12 cellular contexts compared by ENCODE assay signal in the genomic region with DNA sequence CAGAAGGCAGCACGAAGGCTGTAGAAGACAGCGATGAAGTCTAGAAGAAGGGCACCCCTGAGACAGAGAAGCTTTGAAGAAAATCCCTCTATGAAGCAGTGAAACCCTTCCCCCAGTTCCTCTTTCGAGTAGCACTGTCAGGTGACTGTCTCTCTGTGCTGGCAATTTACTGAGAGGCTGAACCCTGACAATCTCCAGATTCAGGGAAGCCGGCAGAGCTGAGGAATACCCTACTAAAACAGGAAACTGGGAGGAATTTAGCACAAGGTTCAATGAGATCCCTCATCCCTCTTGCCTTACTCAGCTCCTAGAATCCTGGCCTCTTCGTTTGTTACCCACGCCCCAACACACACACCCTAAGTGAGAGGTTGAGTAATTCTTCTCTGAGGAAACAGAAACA.
A peak's percentile ranks its signal among the peaks of the same experiment; 100 is the strongest.
DNase-seq lines count a peak whose midpoint lies in the region; ATAC-seq and TF ChIP-seq lines count a peak whose summit lies in the region.
"Had no signal": no experiment of that assay in that cellular context is flagged by ENCODE, and none has a peak within 500 bp of the region (broad histone marks: within the 10 kb centered on the region; RNA-seq: fewer than 3 reads in every experiment).

No MANE protein-coding gene starts in this region.

- TF ChIP-seq CTCF in left lung (IDR thresholded peaks at IDR 0.05) = no peak

- H3K9me3 ChIP-seq in left lung = peaks cover 0 to 4% of the 10 kb centered on the region in 2 donors
- H3K9me3 ChIP-seq: neutrophil had no signal

- no peak overlapping the region for H3K4me3 ChIP-seq in left lung

- no peaks in the 10 kb centered on the region for H3K36me3 ChIP-seq in left lung
- H3K36me3 ChIP-seq: neutrophil had no signal

- H3K27me3 ChIP-seq in left lung = no peaks in the 10 kb centered on the region

- H3K4me1 ChIP-seq in left lung = no peaks in the 10 kb centered on the region

- ATAC-seq in GM18505 (IDR thresholded peaks at IDR 0.05; ENCODE audit: unreplicated experiment) = peak; percentile 97
- peak; percentile 80 for ATAC-seq in HG02610 (IDR thresholded peaks at IDR 0.05; ENCODE audit: unreplicated experiment)
- ATAC-seq in left lung = peak; percentile 25

- intact Hi-C loops in left lung (cut with DNase I) = no loop called here

- TF ChIP-seq POLR2A in GM18505 (IDR thresholded peaks at IDR 0.05; ENCODE audit: borderline replicate concordance, extremely low read depth, insufficient read depth, insufficient read length) = no peak

- DNase-seq in NAMALWA (ENCODE audit: low spot score) = peak; percentile 15
- DNase-seq in left lung = no peak
- DNase-seq in DMS114 treated with DMSO at 0.1 percent for 48 hours (lab: John Stamatoyannopoulos, UW; ENCODE audit: unreplicated experiment) = no peak
- DNase-seq in NCI-H2081 (lab: John Stamatoyannopoulos, UW) = no peak
- DNase-seq in RPMI8226 = no peak
- DNase-seq in activated CD4-positive, alpha-beta T cell treated with anti-CD3 and anti-CD28 coated beads, Interleukin-2, amount 50 U/mL, for 48 hours = no peak
- DNase-seq: CD8-positive, alpha-beta memory T cell; HFFc6; stimulated activated CD8-positive, alpha-beta memory T cell treated with anti-CD3 and anti-CD28 coated beads, Interleukin-4, amount 100 ng/mL, for 48 hours had no signal

- H3K27ac ChIP-seq in left lung = no peak overlapping the region
- H3K27ac ChIP-seq: neutrophil had no signal

Comparison
In these comparisons a context has a peak if more than half of its experiments do, and no peak if none do; other contexts are left out.
1. ATAC-seq: peak in every context shown above with its lines; median percentile 97 in GM18505; 80 in HG02610; 25 in left lung.